In the genomic region with DNA sequence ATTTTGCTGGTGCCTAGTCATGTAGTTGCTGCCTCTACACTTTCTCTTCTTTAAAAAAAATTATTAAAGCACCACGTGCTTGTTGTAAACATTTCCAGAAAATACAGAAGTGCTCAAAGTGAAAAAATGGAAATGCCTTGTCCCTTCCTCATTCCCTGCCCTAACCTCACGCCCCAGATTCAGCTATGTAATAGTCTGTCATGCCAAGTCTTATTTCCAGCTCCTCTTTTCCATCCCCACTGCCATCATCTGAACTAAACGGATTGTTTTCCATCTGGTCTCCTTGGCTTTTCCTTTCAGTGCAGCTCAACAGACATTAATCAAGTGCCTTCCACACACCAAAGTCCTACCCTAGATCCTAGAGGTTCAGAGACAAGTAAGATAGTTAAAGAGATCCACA, we compare ENCODE assay signal across 12 cellular contexts. TPM values are rescaled to one million over a fixed set of nuclear protein-coding genes. Genes with fewer than 3 reads are reported as not detected.
A peak's percentile ranks its signal among the peaks of the same experiment; 100 is the strongest.
DNase-seq lines count a peak whose midpoint lies in the region; ATAC-seq and TF ChIP-seq lines count a peak whose summit lies in the region.
"Had no signal": no experiment of that assay in that cellular context is flagged by ENCODE, and none has a peak within 500 bp of the region (broad histone marks: within the 10 kb centered on the region; RNA-seq: fewer than 3 reads in every experiment).

No MANE protein-coding gene starts in this region.

- no peak overlapping the region for H2AFZ ChIP-seq in mesenchymal stem cell (ENCODE audit: low read depth, low read length)

- no peaks in the 10 kb centered on the region for H3K79me1 ChIP-seq in mesenchymal stem cell (replicated peaks; ENCODE audit: low read length, poor library complexity, severe bottlenecking)

- H3K4me3 ChIP-seq in choroid plexus epithelial cell (ENCODE audit: low read depth, low read length) (no peak overlapping the region), mesenchymal stem cell (ENCODE audit: insufficient read depth in 1 of 2, low read depth in 1 of 2, low read length in 2 of 2) (no peak overlapping the region), thoracic aorta (no peak overlapping the region), WERI-Rb-1 (ENCODE audit: low read depth, low read length) (no peak overlapping the region)

- peak overlapping the region; percentile 31 for H3K9ac ChIP-seq in mesenchymal stem cell (ENCODE audit: low read length)

- peak; percentile 45 for DNase-seq in KBM-7
- peak; percentile 47 for DNase-seq in choroid plexus epithelial cell (ENCODE audit: low read depth)
- DNase-seq in mesenchymal stem cell = peak; percentile 43
- DNase-seq in thoracic aorta (ENCODE audit: low spot score) = no peak
- no peak for DNase-seq in occipital lobe (lab: John Stamatoyannopoulos, UW)
- DNase-seq in activated naive CD4-positive, alpha-beta T cell treated with anti-CD3 and anti-CD28 coated beads, Interleukin-2, amount 50 U/mL, for 72 hours (ENCODE audit: low spot score in 2 of 2) = no peak
- DNase-seq in WERI-Rb-1 = no peak
- DNase-seq: activated effector memory CD4-positive, alpha-beta T cell treated with anti-CD3 and anti-CD28 coated beads, Interleukin-2, amount 50 U/mL, for 16 hours; DMS153; NCI-H524 had no signal

- H2BK12ac ChIP-seq in mesenchymal stem cell (ENCODE audit: low read length in 2 of 2) = no peak overlapping the region

- H3K4me1 ChIP-seq in mesenchymal stem cell (ENCODE audit: control insufficient read depth, insufficient read depth, low read depth, low read length) (peaks cover 11% of the 10 kb centered on the region), thoracic aorta (ENCODE audit: control insufficient read depth in 1 of 2, low read depth in 2 of 2) (peaks cover 12 to 32% of the 10 kb centered on the region in 2 donors)

- WGBS in mesenchymal stem cell = 61% methylated on average over 3 of the region's 3 CpGs

- H3K18ac ChIP-seq in mesenchymal stem cell (ENCODE audit: low read depth in 1 of 2, low read length in 2 of 2) = no peak overlapping the region

- ATAC-seq in thoracic aorta (ENCODE audit: insufficient number of reproducible peaks, low FRiP score, low read depth) = peak; percentile 78
- ATAC-seq in activated naive CD4-positive, alpha-beta T cell treated with anti-CD3 and anti-CD28 coated beads, Interleukin-2, amount 50 U/mL, for 72 hours = no peak
- ATAC-seq: activated CD4-positive, CD25-positive, alpha-beta regulatory T cell treated with anti-CD3 and anti-CD28 coated beads, Interleukin-2, amount 50 U/mL, for 24 hours had no signal

- no peak overlapping the region for H2BK5ac ChIP-seq in mesenchymal stem cell (ENCODE audit: low read depth, low read length, poor library complexity, severe bottlenecking)

- in situ Hi-C loops in KBM-7 (cut with MboI; ENCODE audit: low pct_unique_long_range_greater_than_20kb, low sequenced_read_pairs) = no loop called here

- H3K36me3 Mint-ChIP-seq in activated naive CD4-positive, alpha-beta T cell treated with anti-CD3 and anti-CD28 coated beads, Interleukin-2, amount 50 U/mL, for 72 hours = no peaks in the 10 kb centered on the region

- H4K91ac ChIP-seq in mesenchymal stem cell (ENCODE audit: low read length) = no peak overlapping the region

- no peak overlapping the region for H2BK120ac ChIP-seq in mesenchymal stem cell (ENCODE audit: low read depth, low read length)

- H3K27me3 ChIP-seq in mesenchymal stem cell (ENCODE audit: control insufficient read depth in 1 of 2, insufficient read depth in 1 of 2, low read length in 2 of 2) = no peaks in the 10 kb centered on the region
- H3K27me3 ChIP-seq in thoracic aorta (replicated peaks; ENCODE audit: insufficient read depth) = no peaks in the 10 kb centered on the region
- H3K27me3 ChIP-seq in WERI-Rb-1 (ENCODE audit: insufficient read depth, low read depth, severe bottlenecking) = no peaks in the 10 kb centered on the region

- no peak overlapping the region for H3K4ac ChIP-seq in mesenchymal stem cell (ENCODE audit: low read depth in 1 of 2, low read length in 2 of 2)

- no peaks in the 10 kb centered on the region for H3K9me3 Mint-ChIP-seq in activated naive CD4-positive, alpha-beta T cell treated with anti-CD3 and anti-CD28 coated beads, Interleukin-2, amount 50 U/mL, for 72 hours
- H3K9me3 Mint-ChIP-seq: neural crest cell had no signal

- no peak overlapping the region for H3K27ac ChIP-seq in mesenchymal stem cell (ENCODE audit: low read length, poor library complexity, severe bottlenecking)
- peak overlapping the region; percentile 71 to 77 for H3K27ac ChIP-seq in thoracic aorta
- H3K27ac ChIP-seq in WERI-Rb-1 = no peak overlapping the region

- H3K9me3 ChIP-seq in mesenchymal stem cell (ENCODE audit: control insufficient read depth, low read length) (no peaks in the 10 kb centered on the region), thoracic aorta (no peaks in the 10 kb centered on the region), WERI-Rb-1 (ENCODE audit: severe bottlenecking) (no peaks in the 10 kb centered on the region)

- H4K8ac ChIP-seq in mesenchymal stem cell (ENCODE audit: low read length) = no peak overlapping the region

- no peak for TF ChIP-seq CTCF in choroid plexus epithelial cell (conservative IDR thresholded peaks at IDR 0.05; ENCODE audit: low read depth, low read length)
- no peak for TF ChIP-seq CTCF in thoracic aorta (IDR thresholded peaks at IDR 0.05)
- TF ChIP-seq CTCF in WERI-Rb-1 (IDR thresholded peaks at IDR 0.05; ENCODE audit: low read depth, low read length) = no peak

- no peak overlapping the region for H2BK15ac ChIP-seq in mesenchymal stem cell (ENCODE audit: low read depth, poor library complexity, severe bottlenecking)

- no peak overlapping the region for H3K23ac ChIP-seq in mesenchymal stem cell (ENCODE audit: low read length in 2 of 2)

- no peak overlapping the region for H3K14ac ChIP-seq in mesenchymal stem cell (ENCODE audit: low read length in 2 of 2)

- no peak overlapping the region for H3K27ac Mint-ChIP-seq in activated naive CD4-positive, alpha-beta T cell treated with anti-CD3 and anti-CD28 coated beads, Interleukin-2, amount 50 U/mL, for 72 hours

- H3K36me3 ChIP-seq in mesenchymal stem cell (ENCODE audit: control insufficient read depth in 1 of 2, insufficient read depth in 2 of 2, low read depth in 1 of 2, low read length in 2 of 2) (no peaks in the 10 kb centered on the region), thoracic aorta (no peaks in the 10 kb centered on the region), WERI-Rb-1 (no peaks in the 10 kb centered on the region)

- H3K4me2 ChIP-seq in mesenchymal stem cell (ENCODE audit: low read length, poor library complexity, severe bottlenecking) = no peak overlapping the region

- no peak overlapping the region for H2AK5ac ChIP-seq in mesenchymal stem cell (ENCODE audit: low read length, severe bottlenecking)

RNA-seq across cellular contexts. Expression of a gene that starts 15.5 kb away (rescaled TPM):
- 0.66 TPM for polyA plus RNA-seq in mesenchymal stem cell (2013, experiment 1 of 2)
- 0.63 TPM for polyA plus RNA-seq in mesenchymal stem cell (2013, experiment 2 of 2)
- total RNA-seq in thoracic aorta = 1 to 10 TPM; 1.6 to 7.7 TPM
- 6.1 TPM for total RNA-seq in occipital lobe
- total RNA-seq in activated naive CD4-positive, alpha-beta T cell treated with anti-CD3 and anti-CD28 coated beads, Interleukin-2, amount 50 U/mL, for 72 hours = under 1 TPM; 0.50 to 0.99 TPM

RNA-seq across cellular contexts. Expression of a gene that starts 20.5 kb away (rescaled TPM):
- polyA plus RNA-seq in mesenchymal stem cell (2013, experiment 1 of 2) = 205 TPM
- polyA plus RNA-seq in mesenchymal stem cell (2013, experiment 2 of 2) = 197 TPM
- total RNA-seq in thoracic aorta (100 to 1,000 TPM; 280 to 340 TPM), occipital lobe (41.0 TPM)
- total RNA-seq in activated naive CD4-positive, alpha-beta T cell treated with anti-CD3 and anti-CD28 coated beads, Interleukin-2, amount 50 U/mL, for 72 hours = 100 to 1,000 TPM; 185 to 192 TPM

Comparison
In these comparisons a context has a peak if more than half of its experiments do, and no peak if none do; other contexts are left out.
1. DNase-seq: peak in KBM-7 (single experiment), choroid plexus epithelial cell (single experiment) and mesenchymal stem cell (single experiment); none in thoracic aorta (single experiment), occipital lobe (single experiment), activated naive CD4-positive, alpha-beta T cell treated with anti-CD3 and anti-CD28 coated beads, Interleukin-2, amount 50 U/mL, for 72 hours (0 of 2) and WERI-Rb-1 (single experiment).
2. H3K27ac ChIP-seq: peak in thoracic aorta (2 of 2); none in mesenchymal stem cell (single experiment) and WERI-Rb-1 (single experiment).